Comparison of ENCODE assay signal across 8 cellular contexts in the genomic region with DNA sequence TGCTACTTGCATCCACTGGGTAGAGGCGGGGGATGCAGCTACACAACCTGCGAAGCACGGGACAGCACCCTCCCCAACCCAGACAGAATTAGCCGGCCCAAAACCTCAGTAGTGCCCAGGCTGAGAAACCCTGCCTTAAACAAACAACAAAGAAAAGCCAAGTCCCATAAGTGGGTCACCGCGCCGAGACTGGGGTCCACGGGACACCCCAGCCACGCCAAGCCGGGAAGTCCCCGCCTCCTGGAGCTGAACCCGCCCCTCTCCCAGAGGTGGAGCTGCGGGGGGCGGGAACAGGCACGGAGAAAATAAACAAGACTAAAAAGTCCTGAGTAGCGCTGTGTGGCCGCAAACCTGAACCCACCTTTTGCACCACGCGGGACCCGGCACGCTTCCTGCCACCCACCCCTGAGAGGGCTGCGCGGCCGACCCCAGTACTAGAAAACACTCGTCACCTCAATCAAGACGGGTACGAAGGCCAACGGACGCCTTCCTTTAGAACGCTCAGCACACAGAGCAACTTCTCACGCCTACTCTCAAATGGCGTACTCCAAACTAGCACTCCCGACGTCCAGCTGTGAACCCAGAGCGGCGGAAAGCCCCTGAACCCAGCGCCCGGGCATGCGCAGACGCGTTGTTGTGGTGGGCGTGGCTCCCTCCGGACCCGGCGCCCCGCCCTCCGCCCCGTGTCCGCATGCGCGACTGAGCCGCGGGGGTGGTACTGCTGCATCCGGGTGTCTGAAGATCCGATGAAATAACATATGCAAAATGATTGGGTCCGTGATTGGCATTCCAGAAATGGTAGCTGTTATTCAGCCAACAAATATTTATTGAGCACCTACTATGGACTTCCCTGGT. TPM values are rescaled to one million over a fixed set of nuclear protein-coding genes. Genes with fewer than 3 reads are reported as not detected.
A peak's percentile ranks its signal among the peaks of the same experiment; 100 is the strongest.
DNase-seq lines count a peak whose midpoint lies in the region; ATAC-seq and TF ChIP-seq lines count a peak whose summit lies in the region.
"Not testable (repeated sequence)": the region's sequence is repeated elsewhere in the genome, so short reads cannot be mapped to it uniquely, and the experiment has no call there.

No MANE protein-coding gene starts in this region.

- H3K9me3 ChIP-seq in CD4-positive, CD25-positive, alpha-beta regulatory T cell (ENCODE audit: control insufficient read depth in 2 of 2, low read length in 2 of 2); lung (ENCODE audit: control insufficient read depth in 2 of 2, insufficient read depth in 1 of 2, low read length in 1 of 2): not testable (repeated sequence)

- H3K4me1 ChIP-seq in CD4-positive, CD25-positive, alpha-beta regulatory T cell (ENCODE audit: control insufficient read depth, insufficient read depth, low read length, poor library complexity, severe bottlenecking); lung (ENCODE audit: control insufficient read depth in 2 of 2, insufficient read depth in 2 of 2, low read length in 2 of 2): not testable (repeated sequence)

- DNase-seq in CD4-positive, CD25-positive, alpha-beta regulatory T cell, result peak; percentile 85 to 93 (median 86)
- DNase-seq in NK-92 (lab: John Stamatoyannopoulos, UW; ENCODE audit: unreplicated experiment), result peak; percentile 9
- DNase-seq in activated CD8-positive, alpha-beta memory T cell treated with anti-CD3 and anti-CD28 coated beads for 1 hour (ENCODE audit: extremely low read depth in 1 of 2, low read depth in 1 of 2), result peak; percentile 70 to 86
- DNase-seq in dermis blood vessel endothelial cell, result peak; percentile 85
- peak; percentile 76 for DNase-seq in lung (ENCODE audit: low spot score)
- DNase-seq in stimulated activated CD4-positive, alpha-beta T cell treated with anti-CD3 and anti-CD28 coated beads, TNF-alpha, amount 100 ng/mL, for 24 hours (ENCODE audit: low read depth in 3 of 3), result peak; percentile 62 to 90 (median 79)

- H3K9me3 Mint-ChIP-seq in CD4-positive, CD25-positive, alpha-beta regulatory T cell, result not testable (repeated sequence)

- peak; percentile 75 to 78 for ATAC-seq in CD4-positive, CD25-positive, alpha-beta regulatory T cell (ENCODE audit: low read depth in 2 of 2)
- peak; percentile 62 for ATAC-seq in GM21360 (IDR thresholded peaks at IDR 0.05; ENCODE audit: unreplicated experiment)
- ATAC-seq in HG03575 (IDR thresholded peaks at IDR 0.05; ENCODE audit: extremely low read depth, insufficient number of reproducible peaks, low FRiP score, unreplicated experiment), result peak; percentile 47
- peak; percentile 93 for ATAC-seq in lung (ENCODE audit: insufficient read depth, low FRiP score)

- H3K27ac Mint-ChIP-seq in CD4-positive, CD25-positive, alpha-beta regulatory T cell, result peak overlapping the region; percentile 83 to 92 (median 84)

- H3K4me3 ChIP-seq in CD4-positive, CD25-positive, alpha-beta regulatory T cell (ENCODE audit: low read depth, low read length), result peak overlapping the region; percentile 76
- peak overlapping the region; percentile 67 for H3K4me3 ChIP-seq in lung

- not testable (repeated sequence) for H3K36me3 Mint-ChIP-seq in CD4-positive, CD25-positive, alpha-beta regulatory T cell

- not testable (repeated sequence) for H3K27me3 Mint-ChIP-seq in CD4-positive, CD25-positive, alpha-beta regulatory T cell

- H3K36me3 ChIP-seq in CD4-positive, CD25-positive, alpha-beta regulatory T cell (ENCODE audit: control insufficient read depth, insufficient read depth, low read length); lung (ENCODE audit: control insufficient read depth in 2 of 2, insufficient read depth in 2 of 2, low read length in 2 of 2): not testable (repeated sequence)

- peaks cover 7 to 24% (median 11%) of the 10 kb centered on the region in 4 donors for H3K4me1 Mint-ChIP-seq in CD4-positive, CD25-positive, alpha-beta regulatory T cell

- H3K27me3 ChIP-seq in CD4-positive, CD25-positive, alpha-beta regulatory T cell (ENCODE audit: control insufficient read depth, insufficient read depth, low read length); lung (ENCODE audit: control insufficient read depth, insufficient read depth): not testable (repeated sequence)

- not testable (repeated sequence) for TF ChIP-seq CTCF in lung (IDR thresholded peaks at IDR 0.05; ENCODE audit: control extremely low read depth, extremely low read depth)

- 0 to 1% methylated on average over 32 to 42 of the region's 56 CpGs for WGBS in lung, 2 donors

- H3K27ac ChIP-seq in CD4-positive, CD25-positive, alpha-beta regulatory T cell (ENCODE audit: insufficient read depth, low read length, poor library complexity, severe bottlenecking), result peak overlapping the region; percentile 74
- H3K27ac ChIP-seq in lung (ENCODE audit: low read depth in 1 of 2, low read length in 1 of 2), result peak overlapping the region; percentile 89 to 90

- peak overlapping the region; percentile 89 to 98 (median 94) for H3K4me3 Mint-ChIP-seq in CD4-positive, CD25-positive, alpha-beta regulatory T cell

RNA-seq across cellular contexts. Expression of a gene that starts 4.8 kb away (rescaled TPM):
- 0.20 TPM for total RNA-seq in CD4-positive, CD25-positive, alpha-beta regulatory T cell
- polyA plus RNA-seq in CD4-positive, CD25-positive, alpha-beta regulatory T cell, result under 1 TPM; 0.10 to 0.48 (median 0.36) TPM
- total RNA-seq in dermis blood vessel endothelial cell (0.09 and 0.34 TPM in 2 replicates), lung (1 to 10 TPM in 1 of 2 donors, not detected in 1; 2.2 TPM)
- polyA plus RNA-seq in lung, result under 1 TPM; 0.12 to 0.27 TPM

RNA-seq across cellular contexts. Expression of a gene that starts 20.3 kb away (rescaled TPM):
- 571 TPM for total RNA-seq in CD4-positive, CD25-positive, alpha-beta regulatory T cell
- polyA plus RNA-seq in CD4-positive, CD25-positive, alpha-beta regulatory T cell, result 10 to 100 TPM; 50.9 to 72.3 (median 60.2) TPM
- total RNA-seq in dermis blood vessel endothelial cell (111 and 342 TPM in 2 replicates), lung (100 to 1,000 TPM; 104 to 210 TPM)
- polyA plus RNA-seq in lung, result 100 to 1,000 TPM in 1 of 2 donors, 10 to 100 TPM in 1; 72.6 to 364 TPM

RNA-seq across cellular contexts. Expression of a gene that starts 35.2 kb away (rescaled TPM):
- total RNA-seq in CD4-positive, CD25-positive, alpha-beta regulatory T cell, result 65.6 TPM
- 10 to 100 TPM; 76.3 to 97.1 (median 85.8) TPM for polyA plus RNA-seq in CD4-positive, CD25-positive, alpha-beta regulatory T cell
- total RNA-seq in dermis blood vessel endothelial cell, result 46.1 and 56.8 TPM in 2 replicates
- 10 to 100 TPM; 29.7 to 99.4 TPM for total RNA-seq in lung
- 10 to 100 TPM; 51.4 to 83.5 TPM for polyA plus RNA-seq in lung

Comparison
In these comparisons a context has a peak if more than half of its experiments do, and no peak if none do; other contexts are left out.
1. Peak in every context shown above with its lines: DNase-seq, ATAC-seq, H3K4me3 ChIP-seq and H3K27ac ChIP-seq.
2. DNase-seq: peak in every context shown above with its lines; median percentile 86 in CD4-positive, CD25-positive, alpha-beta regulatory T cell; 85 in dermis blood vessel endothelial cell; 79 in stimulated activated CD4-positive, alpha-beta T cell treated with anti-CD3 and anti-CD28 coated beads, TNF-alpha, amount 100 ng/mL, for 24 hours; 78 in activated CD8-positive, alpha-beta memory T cell treated with anti-CD3 and anti-CD28 coated beads for 1 hour; 76 in lung; 9 in NK-92.